ENCODE assay signal across 14 cellular contexts in the genomic region with DNA sequence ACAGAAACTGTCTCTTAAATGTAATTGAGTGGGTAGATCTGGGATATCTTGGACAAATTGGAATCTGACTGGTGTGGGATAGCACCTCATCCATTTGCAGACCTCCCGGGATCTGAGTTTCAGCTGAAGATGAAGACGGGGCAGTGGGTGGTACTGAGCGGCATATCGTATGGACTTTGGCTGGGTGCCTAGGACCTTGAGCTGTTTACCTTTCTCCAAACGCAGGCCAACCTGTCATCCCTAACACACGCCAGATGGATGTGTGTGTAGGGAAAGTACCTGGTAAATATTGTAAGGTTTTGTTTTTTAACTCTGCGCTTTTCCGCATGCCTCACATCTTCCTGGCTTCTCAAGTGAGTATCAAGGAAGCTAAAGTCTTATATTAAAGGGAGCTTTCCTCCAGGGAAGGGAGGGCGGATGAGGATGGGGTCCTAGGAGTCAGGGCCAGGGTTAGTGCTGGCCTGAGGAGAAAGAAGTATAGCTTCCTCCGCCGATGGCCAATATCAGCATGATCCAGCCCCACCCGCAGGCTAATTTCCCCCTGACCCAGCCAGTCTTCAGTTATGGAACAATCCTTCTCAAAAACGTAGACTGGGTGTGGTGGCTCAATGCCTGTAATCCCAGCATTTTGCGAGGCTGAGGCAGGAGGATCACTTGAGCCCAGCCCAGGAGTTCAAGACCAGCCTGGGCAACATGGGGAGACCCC. TPM values are rescaled to one million over a fixed set of nuclear protein-coding genes. Genes with fewer than 3 reads are reported as not detected.
A peak's percentile ranks its signal among the peaks of the same experiment; 100 is the strongest.
DNase-seq lines count a peak whose midpoint lies in the region; ATAC-seq, FAIRE-seq and TF ChIP-seq lines count a peak whose summit lies in the region.
"Had no signal": no experiment of that assay in that cellular context is flagged by ENCODE, and none has a peak within 500 bp of the region (broad histone marks: within the 10 kb centered on the region; RNA-seq: fewer than 3 reads in every experiment).

No MANE protein-coding gene starts in this region.

- peak overlapping the region; percentile 14 for H3K4me3 Mint-ChIP-seq in nephron progenitor cell
- H3K4me3 Mint-ChIP-seq in activated naive CD4-positive, alpha-beta T cell treated with anti-CD3 and anti-CD28 coated beads for 36 hours: no peak overlapping the region

- no peak for TF ChIP-seq CTCF in bronchial epithelial cell (IDR thresholded peaks at IDR 0.05; ENCODE audit: insufficient read depth, low read length, severe bottlenecking)
- TF ChIP-seq CTCF in nephron progenitor cell (IDR thresholded peaks at IDR 0.05): no peak
- TF ChIP-seq CTCF in adrenal gland (IDR thresholded peaks at IDR 0.05): no peak

- H3K27ac ChIP-seq in adrenal gland: no peak overlapping the region

- H3K27ac Mint-ChIP-seq in nephron progenitor cell: no peak overlapping the region
- no peak overlapping the region for H3K27ac Mint-ChIP-seq in activated naive CD4-positive, alpha-beta T cell treated with anti-CD3 and anti-CD28 coated beads for 36 hours

- CTCF ChIA-PET in activated naive CD4-positive, alpha-beta T cell treated with anti-CD3 and anti-CD28 coated beads for 36 hours (lab: Charles Lee): interaction anchor here (0.7 to 14.8 kb wide), 5 partner anchors 10 to 91 kb away, joined by 3 to 234 read pairs (median 4); a partner anchor contains a TSS

- intact Hi-C loops in adrenal gland (cut with DNase I): no loop called here
- intact Hi-C loops in activated naive CD4-positive, alpha-beta T cell treated with anti-CD3 and anti-CD28 coated beads for 36 hours (cut with micrococcal nuclease): loop anchor here (2.0 kb wide), 2 partner anchors 25 to 195 kb away; no protein-coding TSS in a partner anchor

- TF ChIP-seq POLR2A in adrenal gland (IDR thresholded peaks at IDR 0.05): no peak

- no peaks in the 10 kb centered on the region for H3K9me3 ChIP-seq in adrenal gland (replicated peaks in 1 of 3)

- no peak for ATAC-seq in GM21825 (IDR thresholded peaks at IDR 0.05; ENCODE audit: unreplicated experiment)

- peak; percentile 57 for DNase-seq in DMS 273 treated with DMSO at 0.1 percent for 48 hours (lab: John Stamatoyannopoulos, UW)
- peak; percentile 38 for DNase-seq in NCI-H1105 treated with DMSO at 0.1 percent for 48 hours (lab: John Stamatoyannopoulos, UW)
- DNase-seq in bronchial epithelial cell (ENCODE audit: low read depth): peak; percentile 51
- DNase-seq in nephron progenitor cell: no peak
- no peak for DNase-seq in NCI-H1436 treated with DMSO at 0.1 percent for 48 hours (lab: John Stamatoyannopoulos, UW)
- no peak for DNase-seq in adrenal gland
- no peak for DNase-seq in activated naive CD4-positive, alpha-beta T cell treated with anti-CD3 and anti-CD28 coated beads for 36 hours
- DNase-seq: activated CD8-positive, alpha-beta memory T cell treated with anti-CD3 and anti-CD28 coated beads, Interleukin-2, amount 50 U/mL, for 48 hours; DMS79 treated with DMSO at 0.1 percent for 48 hours; hippocampal formation had no signal

- H3K36me3 ChIP-seq in bronchial epithelial cell (ENCODE audit: control insufficient read depth, insufficient read depth, low read length) (peaks cover 2% of the 10 kb centered on the region), adrenal gland (replicated peaks in 1 of 2) (peaks cover 0 to 20% of the 10 kb centered on the region in 2 donors)

- H3K9me3 Mint-ChIP-seq in nephron progenitor cell: no peaks in the 10 kb centered on the region
- no peaks in the 10 kb centered on the region for H3K9me3 Mint-ChIP-seq in activated naive CD4-positive, alpha-beta T cell treated with anti-CD3 and anti-CD28 coated beads for 36 hours

- H3K27me3 ChIP-seq in bronchial epithelial cell (ENCODE audit: control insufficient read depth, insufficient read depth, low read length) (no peaks in the 10 kb centered on the region), adrenal gland (no peaks in the 10 kb centered on the region)

- H3K4me3 ChIP-seq in bronchial epithelial cell (ENCODE audit: low read depth, low read length) (no peak overlapping the region), adrenal gland (no peak overlapping the region)

- H3K4me1 Mint-ChIP-seq in nephron progenitor cell: peaks cover 28% of the 10 kb centered on the region
- peaks cover 37% of the 10 kb centered on the region for H3K4me1 Mint-ChIP-seq in activated naive CD4-positive, alpha-beta T cell treated with anti-CD3 and anti-CD28 coated beads for 36 hours (ENCODE audit: low read depth)

- WGBS in adrenal gland, 4 donors: 70 to 83% (median 73%) methylated on average over 11 to 14 of the region's 14 CpGs

- peaks cover 22% of the 10 kb centered on the region for H3K27me3 Mint-ChIP-seq in nephron progenitor cell (ENCODE audit: low read depth, poor library complexity)
- H3K27me3 Mint-ChIP-seq in activated naive CD4-positive, alpha-beta T cell treated with anti-CD3 and anti-CD28 coated beads for 36 hours (ENCODE audit: low read depth): no peaks in the 10 kb centered on the region

- FAIRE-seq in bronchial epithelial cell (lab: Jason Lieb, UNC): no peak
- FAIRE-seq: astrocyte, GM12891 had no signal

- H3K36me3 Mint-ChIP-seq in nephron progenitor cell (ENCODE audit: low read depth): peaks cover 26% of the 10 kb centered on the region
- H3K36me3 Mint-ChIP-seq in activated naive CD4-positive, alpha-beta T cell treated with anti-CD3 and anti-CD28 coated beads for 36 hours (ENCODE audit: low read depth): peaks cover 14% of the 10 kb centered on the region

- H3K4me1 ChIP-seq in adrenal gland (replicated peaks in 1 of 2): peaks cover 12 to 17% of the 10 kb centered on the region in 2 donors

RNA-seq across cellular contexts. Expression of a gene that starts 26.2 kb away (rescaled TPM):
- 15.5 and 26.8 TPM in 2 replicates for total RNA-seq in bronchial epithelial cell
- total RNA-seq in adrenal gland: 10 to 100 TPM; 21.2 to 80.8 (median 26.3) TPM
- 10 to 100 TPM in 2 of 3 donors, 1 to 10 TPM in 1; 9.9 to 15.4 (median 11.6) TPM for polyA plus RNA-seq in adrenal gland
- 10 to 100 TPM; 28.2 to 28.7 TPM for total RNA-seq in activated naive CD4-positive, alpha-beta T cell treated with anti-CD3 and anti-CD28 coated beads for 36 hours

RNA-seq across cellular contexts. Expression of a gene that starts 30.6 kb away (rescaled TPM):
- 0.13 TPM in 1 of 2 replicates, not detected in the other for total RNA-seq in bronchial epithelial cell
- not detected for total RNA-seq in adrenal gland
- not detected for polyA plus RNA-seq in adrenal gland
- not detected for total RNA-seq in activated naive CD4-positive, alpha-beta T cell treated with anti-CD3 and anti-CD28 coated beads for 36 hours
- total RNA-seq: astrocyte, renal cortical epithelial cell had no signal

RNA-seq across cellular contexts. Expression of a gene that starts 53.6 kb away (rescaled TPM):
- total RNA-seq in bronchial epithelial cell: 47.9 and 70.0 TPM in 2 replicates
- total RNA-seq in adrenal gland: 10 to 100 TPM; 10.8 to 43.0 (median 25.1) TPM
- polyA plus RNA-seq in adrenal gland: 1 to 10 TPM; 4.4 to 5.4 (median 5.3) TPM
- total RNA-seq in activated naive CD4-positive, alpha-beta T cell treated with anti-CD3 and anti-CD28 coated beads for 36 hours: 10 to 100 TPM; 17.3 to 25.9 TPM

Comparison
In these comparisons a context has a peak if more than half of its experiments do, and no peak if none do; other contexts are left out.
1. DNase-seq: peak in DMS 273 treated with DMSO at 0.1 percent for 48 hours (single experiment), NCI-H1105 treated with DMSO at 0.1 percent for 48 hours (single experiment) and bronchial epithelial cell (single experiment); none in nephron progenitor cell (single experiment), NCI-H1436 treated with DMSO at 0.1 percent for 48 hours (single experiment), adrenal gland (0 of 7) and activated naive CD4-positive, alpha-beta T cell treated with anti-CD3 and anti-CD28 coated beads for 36 hours (single experiment).